In the genomic region with DNA sequence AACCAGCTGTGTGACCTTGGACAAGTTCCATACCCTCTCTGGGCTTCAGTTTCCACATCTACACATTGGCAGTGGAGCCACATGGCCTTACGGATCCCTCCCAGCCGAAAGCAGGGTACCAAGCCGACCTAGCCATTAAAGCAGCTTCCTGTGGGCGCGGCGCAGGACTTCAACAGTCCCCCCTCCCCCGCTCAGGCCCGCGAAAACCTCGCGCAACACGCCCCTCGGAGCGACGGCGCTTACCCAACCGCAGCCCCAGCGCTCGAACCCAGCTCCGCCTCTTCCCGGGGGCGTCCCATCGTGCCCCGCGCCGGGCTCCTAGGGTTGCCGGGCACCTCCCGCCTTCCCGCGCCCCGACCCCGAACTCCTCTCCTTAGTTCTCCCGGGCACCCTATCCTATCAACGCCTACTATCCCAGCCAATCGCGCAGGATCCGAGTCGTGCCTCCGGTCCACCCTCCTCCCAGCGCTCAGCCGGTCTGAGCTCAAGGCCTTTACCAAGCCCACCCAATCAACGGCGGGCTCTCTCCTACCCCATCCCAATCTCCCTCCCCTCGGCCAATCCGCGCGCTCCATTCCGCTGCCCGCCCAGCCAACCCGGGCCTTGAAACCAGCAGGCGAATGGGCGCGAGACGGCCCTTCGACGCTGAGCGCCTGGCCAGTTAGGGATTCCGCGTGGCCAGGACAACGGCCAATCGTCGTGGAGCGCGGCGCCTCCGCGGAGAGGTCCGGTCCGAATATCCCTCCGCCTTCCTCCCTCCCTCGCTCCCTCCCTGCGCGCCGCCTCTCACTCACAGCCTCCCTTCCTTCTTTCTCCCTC, we compare ENCODE assay signal across 8 cellular contexts. TPM values are rescaled to one million over a fixed set of nuclear protein-coding genes. Genes with fewer than 3 reads are reported as not detected.
DNase-seq lines count a peak whose midpoint lies in the region; ATAC-seq, FAIRE-seq and TF ChIP-seq lines count a peak whose summit lies in the region.

A gene (plus strand): TSS at position 767 of the 819 bp plus-strand sequence. CDS start 326 bp downstream, outside the sequence.

- DNase-seq in COLO829 (ENCODE audit: low spot score), result peak; percentile 87
- peak; percentile 70 to 100 (median 99) for DNase-seq in HUDEP-2 (lab: John Stamatoyannopoulos, UW; ENCODE audit: unreplicated experiment in 76 of 76)
- peak; percentile 98 for DNase-seq in NT2/D1 (ENCODE audit: low read depth, low spot score)
- DNase-seq in activated CD8-positive, alpha-beta memory T cell treated with anti-CD3 and anti-CD28 coated beads, Interleukin-2, amount 10 ng/mL, durations not matched to agents 7 days and 5 days, result peak; percentile 100
- DNase-seq in H1 (ENCODE audit: low read depth in 1 of 2, low spot score in 2 of 2), result peak; percentile 96 to 99
- DNase-seq in mesenchymal stem cell, result peak; percentile 100
- DNase-seq in stimulated activated CD8-positive, alpha-beta memory T cell treated with anti-CD3 and anti-CD28 coated beads, Interleukin-12 subunit alpha, Interleukin-12 subunit beta, amount 100 ng/mL, for 4 hours (ENCODE audit: low read depth), result peak; percentile 95

- no peak for TF ChIP-seq CTCF in H1 (IDR thresholded peaks at IDR 0.05; ENCODE audit: control extremely low read depth in 1 of 3, insufficient read depth in 1 of 3, low read depth in 1 of 3, low read length in 3 of 3)

- H3K27me3 ChIP-seq in NT2/D1 (ENCODE audit: insufficient read depth, insufficient read length), result no peaks in the 10 kb centered on the region
- H3K27me3 ChIP-seq in H1 (replicated peaks in 1 of 4; ENCODE audit: control insufficient read depth in 3 of 4, extremely low read depth in 1 of 4, insufficient read depth in 3 of 4, low read length in 3 of 4), result no peaks in the 10 kb centered on the region
- no peaks in the 10 kb centered on the region for H3K27me3 ChIP-seq in mesenchymal stem cell (ENCODE audit: control insufficient read depth in 1 of 2, insufficient read depth in 1 of 2, low read length in 2 of 2)

- H3K36me3 Mint-ChIP-seq in activated CD8-positive, alpha-beta memory T cell treated with anti-CD3 and anti-CD28 coated beads, Interleukin-2, amount 10 ng/mL, durations not matched to agents 7 days and 5 days, result peaks cover 33% of the 10 kb centered on the region

- peak within 1 kb of the TSS; percentile 83 for H3K27ac ChIP-seq in H1 (ENCODE audit: low read depth, low read length)
- H3K27ac ChIP-seq in mesenchymal stem cell (ENCODE audit: low read length, poor library complexity, severe bottlenecking), result peak within 1 kb of the TSS; percentile 87

- H3K4me3 ChIP-seq in NT2/D1 (ENCODE audit: insufficient read length, low read depth), result peak within 1 kb of the TSS; percentile 78
- peak within 1 kb of the TSS; percentile 79 to 99 (median 93) for H3K4me3 ChIP-seq in H1 (ENCODE audit: extremely low read depth in 1 of 4, insufficient read depth in 2 of 4, low read depth in 3 of 4, low read length in 4 of 4)
- peak within 1 kb of the TSS; percentile 89 to 95 for H3K4me3 ChIP-seq in mesenchymal stem cell (ENCODE audit: insufficient read depth in 1 of 2, low read depth in 1 of 2, low read length in 2 of 2)

- no peak within 1 kb of the TSS for H2AK5ac ChIP-seq in H1 (ENCODE audit: low read depth, low read length)
- peak within 1 kb of the TSS; percentile 88 for H2AK5ac ChIP-seq in mesenchymal stem cell (ENCODE audit: low read length, severe bottlenecking)

- TF ChIP-seq RAD21 in H1 (IDR thresholded peaks at IDR 0.05 in 1 of 2, conservative IDR thresholded peaks at IDR 0.05 in 1 of 2; ENCODE audit: low read depth in 2 of 2, low read length in 2 of 2), result no peak

- no peaks in the 10 kb centered on the region for H3K9me3 Mint-ChIP-seq in activated CD8-positive, alpha-beta memory T cell treated with anti-CD3 and anti-CD28 coated beads, Interleukin-2, amount 10 ng/mL, durations not matched to agents 7 days and 5 days (ENCODE audit: low read depth)

- H3K4me2 ChIP-seq in H1 (ENCODE audit: insufficient read depth in 1 of 2, low read depth in 2 of 2, low read length in 2 of 2) (peak within 1 kb of the TSS; percentile 70 to 87), mesenchymal stem cell (ENCODE audit: low read length, poor library complexity, severe bottlenecking) (peak within 1 kb of the TSS; percentile 71)

- 1% methylated on average over 66 of the region's 74 CpGs; no CpG with 5 or more reads in 1 of the 2 experiments for WGBS in H1 (ENCODE audit: extremely low coverage in 1 of 2, insufficient coverage in 1 of 2, insufficient read length in 1 of 2, insufficient replicate concordance in 2 of 2, low coverage in 1 of 2, low lambda C conversion rate in 2 of 2, missing lambda C conversion rate in 1 of 2), 2 experiments
- under 1% methylated on average over 67 of the region's 74 CpGs for WGBS in mesenchymal stem cell

- FAIRE-seq in H1 (lab: Jason Lieb, UNC), result no peak

- H3K23me2 ChIP-seq in H1 (ENCODE audit: low read depth, low read length), result peaks cover 4% of the 10 kb centered on the region

- H2BK15ac ChIP-seq in H1 (ENCODE audit: low read length), result no peak within 1 kb of the TSS; the same call in 1 of the 2 replicates
- peak within 1 kb of the TSS; percentile 93 for H2BK15ac ChIP-seq in mesenchymal stem cell (ENCODE audit: low read depth, poor library complexity, severe bottlenecking)

- TF ChIP-seq POLR2A in H1 (IDR thresholded peaks at IDR 0.05; ENCODE audit: control extremely low read depth in 1 of 2, low read depth in 2 of 2, low read length in 2 of 2), result peak; percentile 3 to 81

- CTCF ChIA-PET in activated CD8-positive, alpha-beta memory T cell treated with anti-CD3 and anti-CD28 coated beads, Interleukin-2, amount 10 ng/mL, durations not matched to agents 7 days and 5 days (lab: Charles Lee), result interaction anchor here (0.7 to 8.6 kb wide), 15 partner anchors 9 to 444 kb away, joined by 3 to 75 read pairs (median 4); a partner anchor contains a TSS
- CTCF ChIA-PET in H1 (lab: Charles Lee; ENCODE audit: partially characterized antibody), result interaction anchor here (1.0 to 4.1 kb wide), 4 partner anchors 14 to 50 kb away, joined by 3 to 22 read pairs (median 4); no protein-coding TSS in a partner anchor

- no peak within 1 kb of the TSS for H2BK120ac ChIP-seq in H1 (replicated peaks; ENCODE audit: low read depth, low read length)
- H2BK120ac ChIP-seq in mesenchymal stem cell (ENCODE audit: low read depth, low read length), result peak within 1 kb of the TSS; percentile 90

- H3K36me3 ChIP-seq in NT2/D1 (ENCODE audit: insufficient read depth, insufficient read length, low read length) (peaks cover 50% of the 10 kb centered on the region), H1 (ENCODE audit: control insufficient read depth in 2 of 4, insufficient read depth in 4 of 4, low read length in 3 of 4) (peaks cover 14 to 34% (median 27%) of the 10 kb centered on the region in 4 experiments), mesenchymal stem cell (ENCODE audit: control insufficient read depth in 1 of 2, insufficient read depth in 2 of 2, low read depth in 1 of 2, low read length in 2 of 2) (peaks cover 0 to 32% of the 10 kb centered on the region in 2 experiments)

- peaks cover 3 to 9% of the 10 kb centered on the region in 2 experiments for H4K20me1 ChIP-seq in H1 (replicated peaks in 1 of 2; ENCODE audit: control insufficient read depth in 1 of 2, insufficient read depth in 2 of 2, low read length in 2 of 2)

- H3K79me2 ChIP-seq in H1 (ENCODE audit: control insufficient read depth in 1 of 2, insufficient read depth in 2 of 2, low read length in 2 of 2), result peaks cover 17 to 43% of the 10 kb centered on the region in 2 experiments; a peak in 3 of 4 replicates

- peak within 1 kb of the TSS; percentile 87 for H3K56ac ChIP-seq in H1 (replicated peaks; ENCODE audit: insufficient read length, low read depth, low read length)

- H3K23ac ChIP-seq in H1 (ENCODE audit: insufficient read length) (no peak within 1 kb of the TSS), mesenchymal stem cell (ENCODE audit: low read length in 2 of 2) (peak within 1 kb of the TSS in 1 of 2 experiments; percentile 70)

- H3K4me3 Mint-ChIP-seq in activated CD8-positive, alpha-beta memory T cell treated with anti-CD3 and anti-CD28 coated beads, Interleukin-2, amount 10 ng/mL, durations not matched to agents 7 days and 5 days, result peak within 1 kb of the TSS; percentile 99

- H4K91ac ChIP-seq in H1 (replicated peaks; ENCODE audit: insufficient read length, low read length) (peak within 1 kb of the TSS; percentile 97), mesenchymal stem cell (ENCODE audit: low read length) (peak within 1 kb of the TSS; percentile 93)

- H2BK5ac ChIP-seq in H1 (ENCODE audit: low read depth, low read length), result peak within 1 kb of the TSS; percentile 89
- H2BK5ac ChIP-seq in mesenchymal stem cell (ENCODE audit: low read depth, low read length, poor library complexity, severe bottlenecking), result no peak within 1 kb of the TSS

- H2BK20ac ChIP-seq in H1 (ENCODE audit: low read length), result no peak within 1 kb of the TSS

- H3K18ac ChIP-seq in H1 (ENCODE audit: extremely low read depth, low read length), result peak within 1 kb of the TSS; percentile 95
- H3K18ac ChIP-seq in mesenchymal stem cell (ENCODE audit: low read depth in 1 of 2, low read length in 2 of 2), result peak within 1 kb of the TSS; percentile 96 to 98

- H3K9ac ChIP-seq in NT2/D1 (ENCODE audit: insufficient read length, low read depth) (peak within 1 kb of the TSS; percentile 92), H1 (replicated peaks in 1 of 4; ENCODE audit: extremely low read depth in 1 of 4, low read depth in 3 of 4, low read length in 3 of 4) (peak within 1 kb of the TSS; percentile 90 to 95 (median 92)), mesenchymal stem cell (ENCODE audit: low read length) (peak within 1 kb of the TSS; percentile 95)

- POLR2A ChIA-PET in H1 (lab: Charles Lee; ENCODE audit: partially characterized antibody), result interaction anchor here (0.8 to 46.3 kb wide), 17 partner anchors 9 to 413 kb away, joined by 3 to 1575 read pairs (median 5); a partner anchor contains a TSS

- H3K4me1 Mint-ChIP-seq in activated CD8-positive, alpha-beta memory T cell treated with anti-CD3 and anti-CD28 coated beads, Interleukin-2, amount 10 ng/mL, durations not matched to agents 7 days and 5 days, result peaks cover 38% of the 10 kb centered on the region

- H3K14ac ChIP-seq in H1 (ENCODE audit: insufficient read length) (no peak within 1 kb of the TSS), mesenchymal stem cell (ENCODE audit: low read length in 2 of 2) (peak within 1 kb of the TSS in 1 of 2 experiments; percentile 93)

- H3K79me1 ChIP-seq in H1 (ENCODE audit: low read depth, low read length) (no peaks in the 10 kb centered on the region), mesenchymal stem cell (replicated peaks; ENCODE audit: low read length, poor library complexity, severe bottlenecking) (peaks cover 9% of the 10 kb centered on the region)

- H2BK12ac ChIP-seq in H1 (ENCODE audit: low read depth, low read length) (peak within 1 kb of the TSS; percentile 11; the same call in 1 of the 2 replicates), mesenchymal stem cell (ENCODE audit: low read length in 2 of 2) (peak within 1 kb of the TSS; percentile 25 to 83)

- no peaks in the 10 kb centered on the region for H3K27me3 Mint-ChIP-seq in activated CD8-positive, alpha-beta memory T cell treated with anti-CD3 and anti-CD28 coated beads, Interleukin-2, amount 10 ng/mL, durations not matched to agents 7 days and 5 days

- H3K4ac ChIP-seq in H1 (replicated peaks; ENCODE audit: insufficient read length, low read depth, low read length) (no peak within 1 kb of the TSS), mesenchymal stem cell (ENCODE audit: low read depth in 1 of 2, low read length in 2 of 2) (peak within 1 kb of the TSS; percentile 94 to 97)

- peak; percentile 10 to 79; a peak in 2 of 3 replicates for TF ChIP-seq EP300 in H1 (IDR thresholded peaks at IDR 0.05; ENCODE audit: borderline replicate concordance in 1 of 2, low read depth in 2 of 2, low read length in 2 of 2)

- no peaks in the 10 kb centered on the region for H3K9me3 ChIP-seq in NT2/D1 (ENCODE audit: insufficient read depth, low read length)
- no peaks in the 10 kb centered on the region for H3K9me3 ChIP-seq in H1 (ENCODE audit: insufficient read depth in 2 of 2, low read depth in 1 of 2, low read length in 1 of 2)
- H3K9me3 ChIP-seq in mesenchymal stem cell (ENCODE audit: control insufficient read depth, low read length), result no peaks in the 10 kb centered on the region

- peak within 1 kb of the TSS; percentile 100 for H3K27ac Mint-ChIP-seq in activated CD8-positive, alpha-beta memory T cell treated with anti-CD3 and anti-CD28 coated beads, Interleukin-2, amount 10 ng/mL, durations not matched to agents 7 days and 5 days

- H2AFZ ChIP-seq in H1 (ENCODE audit: low read length) (no peak within 1 kb of the TSS), mesenchymal stem cell (ENCODE audit: low read depth, low read length) (peak within 1 kb of the TSS; percentile 49)

- H4K8ac ChIP-seq in H1 (ENCODE audit: extremely low read depth, insufficient read depth, low read length) (peak within 1 kb of the TSS; percentile 98), mesenchymal stem cell (ENCODE audit: low read length) (peak within 1 kb of the TSS; percentile 93)

- H3K4me1 ChIP-seq in NT2/D1 (ENCODE audit: insufficient read depth, insufficient read length) (no peaks in the 10 kb centered on the region), H1 (replicated peaks in 1 of 4; ENCODE audit: control insufficient read depth in 3 of 4, insufficient read depth in 4 of 4, low read length in 3 of 4) (peaks cover 0 to 6% (median 4%) of the 10 kb centered on the region in 4 experiments; a peak in 5 of 7 replicates), mesenchymal stem cell (ENCODE audit: control insufficient read depth, insufficient read depth, low read depth, low read length) (peaks cover 5% of the 10 kb centered on the region)

- peak; percentile 76 for ATAC-seq in GM21381 (IDR thresholded peaks at IDR 0.05; ENCODE audit: unreplicated experiment)
- peak; percentile 87 for ATAC-seq in activated CD8-positive, alpha-beta memory T cell treated with anti-CD3 and anti-CD28 coated beads, Interleukin-2, amount 10 ng/mL, durations not matched to agents 7 days and 5 days

- peak within 1 kb of the TSS; percentile 96 for H4K5ac ChIP-seq in H1 (ENCODE audit: insufficient read length, low read depth, low read length)

RNA-seq across cellular contexts. Expression of the gene that starts here (rescaled TPM):
- 100 to 1,000 TPM; 413 to 525 TPM for total RNA-seq in activated CD8-positive, alpha-beta memory T cell treated with anti-CD3 and anti-CD28 coated beads, Interleukin-2, amount 10 ng/mL, durations not matched to agents 7 days and 5 days
- 625 and 635 TPM in 2 replicates for total RNA-seq in H1 (2021; fragmentation: NEBNext Ultra II Directional; extraction: Animal tissue kit (Norgen Biotek cat#: 25700))
- polyA plus RNA-seq in H1 (2011; rRNA removed), result 142 and 171 TPM in 2 replicates
- 209 TPM for polyA plus RNA-seq in H1 (2011; cell fraction: cytosol; rRNA removed)
- 433 TPM for polyA plus RNA-seq in H1 (2011; cell fraction: nucleus; rRNA removed)
- 357 to 670 TPM (median 408 TPM) in 4 replicates for polyA plus RNA-seq in H1 (2012, experiment 1 of 2)
- 16.3 TPM for polyA plus RNA-seq in H1 (2012, experiment 2 of 2)
- 602 TPM for polyA plus RNA-seq in H1 (2013, experiment 1 of 2)
- polyA plus RNA-seq in H1 (2013, experiment 2 of 2), result 545 TPM
- 512 and 884 TPM in 2 replicates for polyA minus RNA-seq in H1 (2011; rRNA and poly(A)+ RNA removed)
- 185 TPM for polyA minus RNA-seq in H1 (2011; cell fraction: cytosol; rRNA and poly(A)+ RNA removed)
- polyA minus RNA-seq in H1 (2011; cell fraction: nucleus; rRNA and poly(A)+ RNA removed), result 342 TPM
- polyA plus RNA-seq in mesenchymal stem cell (2013, experiment 1 of 2), result 228 TPM
- polyA plus RNA-seq in mesenchymal stem cell (2013, experiment 2 of 2), result 191 TPM

Comparison
In these comparisons a context has a peak if more than half of its experiments do, and no peak if none do; other contexts are left out.
1. Peak in every context shown above with its lines: DNase-seq, ATAC-seq, H3K4me3 ChIP-seq and H3K27ac ChIP-seq.